29 cellular contexts compared by ENCODE assay signal in the genomic region with DNA sequence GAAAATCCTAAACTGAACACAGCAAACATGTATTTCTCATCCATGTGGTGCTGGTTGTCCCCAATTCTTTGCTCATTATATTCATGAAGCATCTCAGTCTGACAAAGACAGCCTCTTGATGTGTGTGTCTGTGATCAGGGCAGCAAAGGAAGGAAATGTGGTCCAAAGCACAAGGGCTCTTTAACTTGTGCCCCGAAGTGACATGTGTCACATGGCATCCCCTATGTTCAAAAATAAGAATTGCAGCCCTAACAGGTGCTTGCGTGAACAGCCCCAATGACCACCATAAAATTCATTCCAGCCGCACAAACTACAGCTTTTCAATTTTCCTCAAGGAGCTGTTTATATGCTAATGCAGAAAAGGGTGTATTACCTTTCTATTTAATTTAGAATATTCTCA.
"Had no signal": no experiment of that assay in that cellular context is flagged by ENCODE, and none has a peak within 500 bp of the region (broad histone marks: within the 10 kb centered on the region; RNA-seq: fewer than 3 reads in every experiment).

No MANE protein-coding gene starts in this region.

- H3K36me3 ChIP-seq: SJCRH30 had no signal

- H3K27ac ChIP-seq: KMS-11, SJCRH30 had no signal

- H3K9me3 Mint-ChIP-seq: IgD-negative memory B cell had no signal

- H3K9ac ChIP-seq: KMS-11 had no signal

- DNase-seq: Kasumi-1; MM.1S; NCI-H1048; NCI-H1105 treated with DMSO at 0.1 percent for 48 hours; NCI-H1417 treated with DMSO at 0.1 percent for 48 hours; NCI-H146; NCI-H1694 treated with DMSO at 0.1 percent for 48 hours; NCI-H1930; NCI-H2081; NCI-H2107; NCI-H226; NCI-H446; NCI-H510A; NCI-H524 treated with DMSO at 0.1 percent for 48 hours; NCI-H69; NCI-H774; NK-92 treated with Interleukin-12 subunit alpha and Interleukin-12 subunit beta, amount 100 ng/mL, for 24 hours; PC-3; SHP77 treated with DMSO at 0.1 percent for 48 hours; SJCRH30; T-helper 1 cell; T-helper 17 cell had no signal

- H3K4me1 Mint-ChIP-seq: IgD-negative memory B cell, T-helper 17 cell had no signal

- H3K9me3 ChIP-seq: SJCRH30 had no signal

- H3K4me3 Mint-ChIP-seq: T-helper 17 cell had no signal

- H3K27ac Mint-ChIP-seq: IgD-negative memory B cell, T-helper 17 cell had no signal

- H3K4me3 ChIP-seq: K562, SJCRH30 had no signal

- H3K4me2 ChIP-seq: KMS-11 had no signal

- H3K36me3 Mint-ChIP-seq: IgD-negative memory B cell had no signal

- H3K27me3 Mint-ChIP-seq: IgD-negative memory B cell, T-helper 17 cell had no signal

- H3K27me3 ChIP-seq: SJCRH30 had no signal

- ATAC-seq: HepG2, K562, Panc1, PC-3, Right ventricle myocardium inferior, SK-N-SH treated with all-trans-retinoic acid at 6 μM for 48 hours, T-helper 17 cell had no signal
